Comparison of ENCODE assay signal across 11 cellular contexts in genomic region chr16:9012848-9013507, GRCh38. TPM values are rescaled to one million over a fixed set of nuclear protein-coding genes. Genes with fewer than 3 reads are reported as not detected.
A peak's percentile ranks its signal among the peaks of the same experiment; 100 is the strongest.
DNase-seq lines count a peak whose midpoint lies in the region; ATAC-seq, FAIRE-seq and TF ChIP-seq lines count a peak whose summit lies in the region.
"Had no signal": no experiment of that assay in that cellular context is flagged by ENCODE, and none has a peak within 500 bp of the region (broad histone marks: within the 10 kb centered on the region; RNA-seq: fewer than 3 reads in every experiment).

No MANE protein-coding gene starts in this region.

- H3K4me3 ChIP-seq in fibroblast of villous mesenchyme (ENCODE audit: low read depth, low read length) (no peak overlapping the region), retinal pigment epithelial cell (ENCODE audit: low read length) (no peak overlapping the region)

- no peak overlapping the region for H3K27ac Mint-ChIP-seq in activated T-cell treated with anti-CD3 and anti-CD28 coated beads, Interleukin-2, amount 50 U/mL, for 72 hours
- H3K27ac Mint-ChIP-seq: activated naive CD8-positive, alpha-beta T cell treated with anti-CD3 and anti-CD28 coated beads, Interleukin-2, amount 10 ng/mL, durations not matched to agents 7 days and 5 days; T-helper 17 cell had no signal

- no peak for ATAC-seq in activated T-cell treated with anti-CD3 and anti-CD28 coated beads, Interleukin-2, amount 50 U/mL, for 72 hours (replicated peaks in 1 of 2)
- no peak for ATAC-seq in HG03571 (IDR thresholded peaks at IDR 0.05; ENCODE audit: unreplicated experiment)
- ATAC-seq: T-helper 17 cell had no signal

- no peak overlapping the region for H3K4me3 Mint-ChIP-seq in activated T-cell treated with anti-CD3 and anti-CD28 coated beads, Interleukin-2, amount 50 U/mL, for 72 hours
- H3K4me3 Mint-ChIP-seq: activated naive CD8-positive, alpha-beta T cell treated with anti-CD3 and anti-CD28 coated beads, Interleukin-2, amount 10 ng/mL, durations not matched to agents 7 days and 5 days; T-helper 17 cell had no signal

- peaks cover 7% of the 10 kb centered on the region for H3K4me1 Mint-ChIP-seq in activated T-cell treated with anti-CD3 and anti-CD28 coated beads, Interleukin-2, amount 50 U/mL, for 72 hours (ENCODE audit: low read depth)

- peaks cover 3 to 4% of the 10 kb centered on the region in 2 donors for H3K9me3 Mint-ChIP-seq in activated T-cell treated with anti-CD3 and anti-CD28 coated beads, Interleukin-2, amount 50 U/mL, for 72 hours

- TF ChIP-seq CTCF in fibroblast of villous mesenchyme (IDR thresholded peaks at IDR 0.05; ENCODE audit: insufficient read depth, low read depth, low read length) (peak; percentile 8), retinal pigment epithelial cell (conservative IDR thresholded peaks at IDR 0.05; ENCODE audit: low read depth, low read length) (peak; percentile 36)

- DNase-seq in activated T-cell treated with anti-CD3 and anti-CD28 coated beads for 48 hours (ENCODE audit: low read depth) (peak; percentile 7), NCI-H2171 (lab: John Stamatoyannopoulos, UW) (peak; percentile 54), fibroblast of villous mesenchyme (ENCODE audit: low read depth) (no peak), retinal pigment epithelial cell (ENCODE audit: low read depth) (no peak), RCC 7860 (ENCODE audit: low spot score) (no peak)
- no peak for DNase-seq in activated T-cell treated with anti-CD3 and anti-CD28 coated beads, Interleukin-2, amount 50 U/mL, for 72 hours
- no peak for DNase-seq in activated CD4-positive, alpha-beta T cell treated with anti-CD3 and anti-CD28 coated beads for 4 hours
- DNase-seq: activated naive CD8-positive, alpha-beta T cell treated with anti-CD3 and anti-CD28 coated beads, Interleukin-2, amount 10 ng/mL, durations not matched to agents 7 days and 5 days; NCI-H226; T-helper 17 cell had no signal

- peaks cover 7% of the 10 kb centered on the region for H3K27me3 Mint-ChIP-seq in activated T-cell treated with anti-CD3 and anti-CD28 coated beads, Interleukin-2, amount 50 U/mL, for 72 hours (ENCODE audit: low read depth)

- no peak for FAIRE-seq in RCC 7860 (lab: Jason Lieb, UNC)

- peaks cover 5 to 7% of the 10 kb centered on the region in 2 donors for H3K36me3 Mint-ChIP-seq in activated T-cell treated with anti-CD3 and anti-CD28 coated beads, Interleukin-2, amount 50 U/mL, for 72 hours (ENCODE audit: insufficient read depth in 2 of 2)
- H3K36me3 Mint-ChIP-seq: activated naive CD8-positive, alpha-beta T cell treated with anti-CD3 and anti-CD28 coated beads, Interleukin-2, amount 10 ng/mL, durations not matched to agents 7 days and 5 days had no signal

RNA-seq across cellular contexts. Expression of gene USP7, which starts 49.3 kb away (rescaled TPM):
- total RNA-seq in activated T-cell treated with anti-CD3 and anti-CD28 coated beads, Interleukin-2, amount 50 U/mL, for 72 hours = 100 to 1,000 TPM; 126 to 131 TPM
- 48.6 and 54.4 TPM in 2 replicates for total RNA-seq in fibroblast of villous mesenchyme

Comparison
In these comparisons a context has a peak if more than half of its experiments do, and no peak if none do; other contexts are left out.
1. DNase-seq: peak in activated T-cell treated with anti-CD3 and anti-CD28 coated beads for 48 hours (single experiment) and NCI-H2171 (single experiment); none in activated T-cell treated with anti-CD3 and anti-CD28 coated beads, Interleukin-2, amount 50 U/mL, for 72 hours (0 of 2), fibroblast of villous mesenchyme (single experiment), retinal pigment epithelial cell (single experiment), RCC 7860 (single experiment) and activated CD4-positive, alpha-beta T cell treated with anti-CD3 and anti-CD28 coated beads for 4 hours (0 of 2).